18 cellular contexts compared by ENCODE assay signal in the genomic region with DNA sequence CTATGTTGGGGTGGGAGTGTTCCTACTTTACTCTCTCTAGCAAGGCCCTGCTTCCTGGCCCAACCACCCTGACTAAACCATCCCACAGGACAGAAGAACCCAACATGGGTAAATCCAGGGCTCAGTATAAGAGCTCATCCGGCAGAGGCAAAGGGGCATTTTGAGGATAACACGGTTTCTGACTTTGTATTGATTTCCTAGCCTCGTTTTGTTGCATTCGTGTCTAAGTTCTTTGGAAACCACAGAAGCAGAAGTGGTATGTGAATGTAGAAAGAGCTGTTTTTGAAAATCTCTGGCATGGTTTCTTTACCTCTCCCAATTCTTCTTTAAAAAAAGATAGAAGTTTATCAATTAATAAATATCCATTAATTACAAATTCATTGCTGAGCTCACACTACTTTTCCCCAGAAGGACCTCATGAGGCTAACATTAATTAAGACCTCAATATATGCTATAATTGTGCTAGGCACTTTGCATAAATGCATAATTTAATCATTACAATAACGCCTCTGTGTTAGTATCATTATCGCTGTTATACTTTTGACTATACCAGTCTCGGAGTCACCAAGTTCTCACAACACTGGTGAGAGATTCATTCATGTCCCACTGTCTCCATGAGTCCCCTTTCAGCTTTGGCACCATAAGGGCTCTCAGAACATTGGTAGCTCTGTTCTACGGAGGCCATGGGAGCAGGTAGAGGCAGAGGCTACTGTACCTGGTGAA. TPM values are rescaled to one million over a fixed set of nuclear protein-coding genes. Genes with fewer than 3 reads are reported as not detected.
DNase-seq lines count a peak whose midpoint lies in the region; ATAC-seq and TF ChIP-seq lines count a peak whose summit lies in the region.
"Had no signal": no experiment of that assay in that cellular context is flagged by ENCODE, and none has a peak within 500 bp of the region (broad histone marks: within the 10 kb centered on the region; RNA-seq: fewer than 3 reads in every experiment).

No MANE protein-coding gene starts in this region.

- no peak for TF ChIP-seq POLR2A in esophagus muscularis mucosa (IDR thresholded peaks at IDR 0.05; ENCODE audit: low read depth)

- no peak overlapping the region for H3K4me3 Mint-ChIP-seq in T-cell

- no peaks in the 10 kb centered on the region for H3K27me3 Mint-ChIP-seq in T-cell
- H3K27me3 Mint-ChIP-seq: progenitor cell of endocrine pancreas had no signal

- no peak overlapping the region for H3K4me3 ChIP-seq in esophagus muscularis mucosa
- H3K4me3 ChIP-seq: PC-9, smooth muscle cell, tibial nerve had no signal

- no peaks in the 10 kb centered on the region for H3K36me3 Mint-ChIP-seq in T-cell
- H3K36me3 Mint-ChIP-seq: activated naive CD4-positive, alpha-beta T cell treated with anti-CD3 and anti-CD28 coated beads, Interleukin-2, amount 50 U/mL, for 72 hours had no signal

- peak; percentile 46 for DNase-seq in KG1 (lab: John Stamatoyannopoulos, UW)
- DNase-seq in esophagus muscularis mucosa (ENCODE audit: extremely low spot score), result peak; percentile 84
- no peak for DNase-seq in NCI-H526 treated with DMSO at 0.1 percent for 48 hours (lab: John Stamatoyannopoulos, UW)
- no peak for DNase-seq in NCI-H187 treated with DMSO at 0.1 percent for 48 hours (lab: John Stamatoyannopoulos, UW)
- no peak for DNase-seq in T-cell
- no peak for DNase-seq in NCI-H1436 (lab: John Stamatoyannopoulos, UW)
- DNase-seq: activated T-cell treated with anti-CD3 and anti-CD28 coated beads, Interleukin-2, amount 50 U/mL, for 1 hour; left ventricle myocardium superior; NCI-H446; PC-9 had no signal

- no peaks in the 10 kb centered on the region for H3K4me1 Mint-ChIP-seq in T-cell

- 85% methylated on average over 8 of the region's 8 CpGs for WGBS in esophagus muscularis mucosa

- TF ChIP-seq CTCF in esophagus muscularis mucosa (IDR thresholded peaks at IDR 0.05), result no peak

- POLR2A ChIA-PET in T-cell (lab: Charles Lee), result no interaction called here

- H3K9me3 ChIP-seq in esophagus muscularis mucosa, result no peaks in the 10 kb centered on the region

- H3K4me1 ChIP-seq in esophagus muscularis mucosa, result peaks cover 0 to 8% (median 2%) of the 10 kb centered on the region in 4 donors

- H3K27ac Mint-ChIP-seq in T-cell, result no peak overlapping the region
- H3K27ac Mint-ChIP-seq: progenitor cell of endocrine pancreas had no signal

- H3K27ac ChIP-seq in esophagus muscularis mucosa (replicated peaks in 1 of 4), result no peak overlapping the region
- H3K27ac ChIP-seq: PC-9, tibial nerve had no signal

- TF ChIP-seq EP300 in esophagus muscularis mucosa (IDR thresholded peaks at IDR 0.05), result no peak

- intact Hi-C loops in esophagus muscularis mucosa (cut with DNase I), result no loop called here

- CTCF ChIA-PET in T-cell (lab: Charles Lee), result no interaction called here

- H3K36me3 ChIP-seq in esophagus muscularis mucosa, result no peaks in the 10 kb centered on the region
- H3K36me3 ChIP-seq: tibial nerve had no signal

- ATAC-seq in GM18907 (IDR thresholded peaks at IDR 0.05; ENCODE audit: unreplicated experiment) (peak; percentile 43), HG02938 (IDR thresholded peaks at IDR 0.05; ENCODE audit: unreplicated experiment) (peak; percentile 45), T-cell (replicated peaks in 1 of 4) (no peak)
- ATAC-seq: activated naive CD4-positive, alpha-beta T cell treated with anti-CD3 and anti-CD28 coated beads, Interleukin-2, amount 50 U/mL, for 72 hours; left ventricle myocardium superior; SK-N-SH treated with all-trans-retinoic acid at 6 μM for 48 hours had no signal

- H3K27me3 ChIP-seq in esophagus muscularis mucosa, result no peaks in the 10 kb centered on the region
- H3K27me3 ChIP-seq: tibial nerve had no signal

- no peaks in the 10 kb centered on the region for H3K9me3 Mint-ChIP-seq in T-cell
- H3K9me3 Mint-ChIP-seq: activated naive CD4-positive, alpha-beta T cell treated with anti-CD3 and anti-CD28 coated beads, Interleukin-2, amount 50 U/mL, for 72 hours had no signal

RNA-seq across cellular contexts. Expression of a gene that starts 5.8 kb away (rescaled TPM):
- total RNA-seq in esophagus muscularis mucosa (not detected), T-cell (under 1 TPM; 0.07 to 0.39 (median 0.20) TPM)
- total RNA-seq: left ventricle myocardium superior, LHCN-M2, PC-9, progenitor cell of endocrine pancreas, smooth muscle cell, tibial nerve had no signal

Comparison
In these comparisons a context has a peak if more than half of its experiments do, and no peak if none do; other contexts are left out.
1. ATAC-seq: peak in GM18907 (single experiment) and HG02938 (single experiment); none in T-cell (0 of 4).
2. DNase-seq: peak in KG1 (single experiment) and esophagus muscularis mucosa (single experiment); none in NCI-H526 treated with DMSO at 0.1 percent for 48 hours (single experiment), NCI-H187 treated with DMSO at 0.1 percent for 48 hours (single experiment), T-cell (0 of 34) and NCI-H1436 (single experiment).